1 cellular context compared by ENCODE assay signal in the genomic region with DNA sequence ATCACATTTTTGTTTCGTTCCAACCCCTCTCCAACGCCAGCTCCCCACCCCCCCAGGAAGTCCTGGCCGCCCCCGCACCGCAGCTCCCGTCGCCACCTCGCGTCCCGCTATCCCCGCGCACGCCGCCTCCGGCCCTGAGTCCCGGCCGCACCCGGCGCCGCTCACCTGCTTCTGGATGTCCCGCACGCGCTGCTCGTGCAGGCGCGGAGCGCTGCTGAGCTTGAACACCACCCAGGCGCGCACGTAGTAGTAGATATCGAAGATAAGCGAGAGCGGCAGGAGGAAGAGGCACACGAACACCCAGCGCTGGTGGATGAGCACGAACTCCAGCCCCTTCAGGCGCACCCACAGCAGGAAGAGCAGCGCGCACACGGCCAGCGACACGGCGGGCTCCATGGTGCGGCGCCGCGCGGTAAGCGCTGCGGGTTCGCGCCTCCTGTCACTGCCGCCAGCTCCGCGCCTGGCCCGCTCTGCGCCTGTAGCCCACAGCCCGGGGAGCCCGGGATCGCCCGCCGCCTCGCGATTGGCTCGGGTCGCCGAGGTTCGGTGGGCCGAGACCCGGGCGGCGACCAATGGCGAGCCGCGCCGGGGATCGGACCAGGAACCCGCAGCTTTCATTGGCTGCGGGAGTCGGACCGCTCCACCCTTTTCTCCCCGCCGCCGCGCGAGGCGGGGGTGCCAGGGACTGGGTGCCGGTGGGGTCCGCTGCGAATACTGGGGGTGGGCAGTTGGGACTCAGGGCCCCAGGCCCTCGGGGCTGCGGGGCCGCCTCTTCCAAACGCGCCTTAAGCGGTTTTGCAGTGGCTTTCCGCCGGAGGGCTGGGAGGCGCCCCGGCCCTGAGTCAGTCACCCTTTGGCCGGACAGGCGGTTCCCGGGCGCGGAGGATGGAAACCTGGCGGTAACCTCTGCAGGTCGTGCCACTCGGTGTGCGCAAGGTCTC.
TF ChIP-seq lines count a peak whose summit lies in the region.

Gene DHCR24 (minus strand): TSS at position 472 of the 941 bp plus-strand sequence. CDS start 76 bp downstream, at position 396.

TF ChIP-seq in HepG2, 621 proteins besides CTCF, POLR2A, EP300 and RAD21 (continued from another document and continues in another):
- TF ChIP-seq, protein P1, sequence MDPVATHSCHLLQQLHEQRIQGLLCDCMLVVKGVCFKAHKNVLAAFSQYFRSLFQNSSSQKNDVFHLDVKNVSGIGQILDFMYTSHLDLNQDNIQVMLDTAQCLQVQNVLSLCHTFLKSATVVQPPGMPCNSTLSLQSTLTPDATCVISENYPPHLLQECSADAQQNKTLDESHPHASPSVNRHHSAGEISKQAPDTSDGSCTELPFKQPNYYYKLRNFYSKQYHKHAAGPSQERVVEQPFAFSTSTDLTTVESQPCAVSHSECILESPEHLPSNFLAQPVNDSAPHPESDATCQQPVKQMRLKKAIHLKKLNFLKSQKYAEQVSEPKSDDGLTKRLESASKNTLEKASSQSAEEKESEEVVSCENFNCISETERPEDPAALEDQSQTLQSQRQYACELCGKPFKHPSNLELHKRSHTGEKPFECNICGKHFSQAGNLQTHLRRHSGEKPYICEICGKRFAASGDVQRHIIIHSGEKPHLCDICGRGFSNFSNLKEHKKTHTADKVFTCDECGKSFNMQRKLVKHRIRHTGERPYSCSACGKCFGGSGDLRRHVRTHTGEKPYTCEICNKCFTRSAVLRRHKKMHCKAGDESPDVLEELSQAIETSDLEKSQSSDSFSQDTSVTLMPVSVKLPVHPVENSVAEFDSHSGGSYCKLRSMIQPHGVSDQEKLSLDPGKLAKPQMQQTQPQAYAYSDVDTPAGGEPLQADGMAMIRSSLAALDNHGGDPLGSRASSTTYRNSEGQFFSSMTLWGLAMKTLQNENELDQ (CRISPR knock-in tag; IDR thresholded peaks at IDR 0.05; ENCODE audit: borderline replicate concordance) = no peak
- TF ChIP-seq TOPORS (CRISPR knock-in tag; IDR thresholded peaks at IDR 0.05) (no peak; the same call in 1 of the 2 replicates), ATF3 (CRISPR knock-in tag; IDR thresholded peaks at IDR 0.05) (no peak), ZNF766 (CRISPR knock-in tag; IDR thresholded peaks at IDR 0.05; ENCODE audit: borderline replicate concordance) (peak; percentile 49; the same call in 1 of the 2 replicates), KAT8 (CRISPR knock-in tag; IDR thresholded peaks at IDR 0.05) (peak; percentile 60), CCDC6 (CRISPR knock-in tag; IDR thresholded peaks at IDR 0.05) (peak; percentile 97), TOE1 (CRISPR knock-in tag; IDR thresholded peaks at IDR 0.05) (no peak; the same call in 1 of the 2 replicates), JARID2 (CRISPR knock-in tag; IDR thresholded peaks at IDR 0.05; ENCODE audit: insufficient replicate concordance) (no peak), MED13 (CRISPR knock-in tag; IDR thresholded peaks at IDR 0.05) (peak; percentile 68), ZMYM2 (CRISPR knock-in tag; IDR thresholded peaks at IDR 0.05) (0 out of 2 replicates have a peak, but pooled peaks have one; percentile 62), ZNF431 (CRISPR knock-in tag; IDR thresholded peaks at IDR 0.05; ENCODE audit: borderline replicate concordance, low read depth) (peak; percentile 68; the same call in 1 of the 2 replicates), ELF4 (CRISPR knock-in tag; IDR thresholded peaks at IDR 0.05; ENCODE audit: borderline replicate concordance) (no peak), MAZ (IDR thresholded peaks at IDR 0.05; ENCODE audit: borderline replicate concordance, low read depth, low read length) (peak; percentile 95), MAZ (CRISPR knock-in tag; IDR thresholded peaks at IDR 0.05; ENCODE audit: low read depth) (peak; percentile 86), ZNF776 (CRISPR knock-in tag; IDR thresholded peaks at IDR 0.05) (peak; percentile 84; the same call in 1 of the 2 replicates), SYNCRIP (IDR thresholded peaks at IDR 0.05; ENCODE audit: insufficient read depth, low read depth, low read length) (no peak), RXRA (CRISPR knock-in tag; IDR thresholded peaks at IDR 0.05) (no peak), ZNF563 (CRISPR knock-in tag; IDR thresholded peaks at IDR 0.05) (peak; percentile 97), MXD4 (CRISPR knock-in tag; IDR thresholded peaks at IDR 0.05) (no peak), NR1H2 (CRISPR knock-in tag; IDR thresholded peaks at IDR 0.05; ENCODE audit: borderline replicate concordance, low read depth) (no peak; the same call in 1 of the 2 replicates), ELK4 (CRISPR knock-in tag; IDR thresholded peaks at IDR 0.05; ENCODE audit: borderline replicate concordance) (no peak; the same call in 1 of the 2 replicates), RFX1 (IDR thresholded peaks at IDR 0.05) (no peak), ZNF333 (CRISPR knock-in tag; IDR thresholded peaks at IDR 0.05; ENCODE audit: borderline replicate concordance) (peak; percentile 90; the same call in 1 of the 2 replicates), JUND (CRISPR knock-in tag; IDR thresholded peaks at IDR 0.05) (no peak), AGO1 (IDR thresholded peaks at IDR 0.05; ENCODE audit: low read depth, low read length, poor library complexity, severe bottlenecking) (no peak), XBP1 (CRISPR knock-in tag; IDR thresholded peaks at IDR 0.05) (no peak), CREB1 (IDR thresholded peaks at IDR 0.05) (no peak), CREB1 (CRISPR knock-in tag; IDR thresholded peaks at IDR 0.05) (no peak), ZKSCAN1 (IDR thresholded peaks at IDR 0.05; ENCODE audit: low read length) (0 out of 2 replicates have a peak, but pooled peaks have one; percentile 10), ZNF274 (CRISPR knock-in tag; IDR thresholded peaks at IDR 0.05) (peak; percentile 36; the same call in 1 of the 2 replicates), MXD1 (CRISPR knock-in tag; IDR thresholded peaks at IDR 0.05) (peak; percentile 78), PITX1 (CRISPR knock-in tag; IDR thresholded peaks at IDR 0.05) (no peak; the same call in 1 of the 2 replicates), ZFYVE20 (CRISPR knock-in tag; IDR thresholded peaks at IDR 0.05; ENCODE audit: borderline replicate concordance, low read depth) (peak; percentile 29; the same call in 1 of the 2 replicates), NFKB2 (CRISPR knock-in tag; IDR thresholded peaks at IDR 0.05; ENCODE audit: borderline replicate concordance) (peak; percentile 83), ZNF598 (CRISPR knock-in tag; IDR thresholded peaks at IDR 0.05; ENCODE audit: borderline replicate concordance) (peak; percentile 14; the same call in 1 of the 2 replicates)
- TF ChIP-seq, protein P2, sequence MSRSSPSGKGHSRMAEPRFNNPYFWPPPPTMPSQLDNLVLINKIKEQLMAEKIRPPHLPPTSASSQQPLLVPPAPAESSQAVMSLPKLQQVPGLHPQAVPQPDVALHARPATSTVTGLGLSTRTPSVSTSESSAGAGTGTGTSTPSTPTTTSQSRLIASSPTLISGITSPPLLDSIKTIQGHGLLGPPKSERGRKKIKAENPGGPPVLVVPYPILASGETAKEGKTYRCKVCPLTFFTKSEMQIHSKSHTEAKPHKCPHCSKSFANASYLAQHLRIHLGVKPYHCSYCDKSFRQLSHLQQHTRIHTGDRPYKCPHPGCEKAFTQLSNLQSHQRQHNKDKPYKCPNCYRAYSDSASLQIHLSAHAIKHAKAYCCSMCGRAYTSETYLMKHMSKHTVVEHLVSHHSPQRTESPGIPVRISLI (CRISPR knock-in tag; IDR thresholded peaks at IDR 0.05; ENCODE audit: borderline replicate concordance) = no peak
- TF ChIP-seq, protein P3, sequence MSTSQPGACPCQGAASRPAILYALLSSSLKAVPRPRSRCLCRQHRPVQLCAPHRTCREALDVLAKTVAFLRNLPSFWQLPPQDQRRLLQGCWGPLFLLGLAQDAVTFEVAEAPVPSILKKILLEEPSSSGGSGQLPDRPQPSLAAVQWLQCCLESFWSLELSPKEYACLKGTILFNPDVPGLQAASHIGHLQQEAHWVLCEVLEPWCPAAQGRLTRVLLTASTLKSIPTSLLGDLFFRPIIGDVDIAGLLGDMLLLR (CRISPR knock-in tag; IDR thresholded peaks at IDR 0.05) = no peak; the same call in 1 of the 2 replicates
- TF ChIP-seq, protein P4, sequence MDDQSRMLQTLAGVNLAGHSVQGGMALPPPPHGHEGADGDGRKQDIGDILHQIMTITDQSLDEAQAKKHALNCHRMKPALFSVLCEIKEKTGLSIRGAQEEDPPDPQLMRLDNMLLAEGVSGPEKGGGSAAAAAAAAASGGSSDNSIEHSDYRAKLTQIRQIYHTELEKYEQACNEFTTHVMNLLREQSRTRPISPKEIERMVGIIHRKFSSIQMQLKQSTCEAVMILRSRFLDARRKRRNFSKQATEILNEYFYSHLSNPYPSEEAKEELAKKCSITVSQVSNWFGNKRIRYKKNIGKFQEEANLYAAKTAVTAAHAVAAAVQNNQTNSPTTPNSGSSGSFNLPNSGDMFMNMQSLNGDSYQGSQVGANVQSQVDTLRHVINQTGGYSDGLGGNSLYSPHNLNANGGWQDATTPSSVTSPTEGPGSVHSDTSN (CRISPR knock-in tag; IDR thresholded peaks at IDR 0.05; ENCODE audit: borderline replicate concordance) = no peak
- TF ChIP-seq, protein P5, sequence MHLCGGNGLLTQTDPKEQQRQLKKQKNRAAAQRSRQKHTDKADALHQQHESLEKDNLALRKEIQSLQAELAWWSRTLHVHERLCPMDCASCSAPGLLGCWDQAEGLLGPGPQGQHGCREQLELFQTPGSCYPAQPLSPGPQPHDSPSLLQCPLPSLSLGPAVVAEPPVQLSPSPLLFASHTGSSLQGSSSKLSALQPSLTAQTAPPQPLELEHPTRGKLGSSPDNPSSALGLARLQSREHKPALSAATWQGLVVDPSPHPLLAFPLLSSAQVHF (CRISPR knock-in tag; IDR thresholded peaks at IDR 0.05) = no peak
- TF ChIP-seq, protein P6, sequence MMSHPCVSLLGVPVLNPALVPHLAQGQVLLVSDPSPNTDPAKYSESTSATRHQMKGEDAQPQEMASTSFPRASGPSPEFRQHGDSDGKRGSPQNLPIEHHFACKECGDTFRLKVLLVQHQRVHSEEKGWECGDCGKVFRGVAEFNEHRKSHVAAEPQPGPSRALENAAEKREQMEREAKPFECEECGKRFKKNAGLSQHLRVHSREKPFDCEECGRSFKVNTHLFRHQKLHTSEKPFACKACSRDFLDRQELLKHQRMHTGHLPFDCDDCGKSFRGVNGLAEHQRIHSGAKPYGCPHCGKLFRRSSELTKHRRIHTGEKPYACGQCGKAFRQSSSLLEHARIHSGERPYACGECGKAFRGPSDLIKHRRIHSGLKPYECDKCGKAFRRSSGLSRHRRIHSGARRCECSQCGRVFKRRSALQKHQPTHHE (CRISPR knock-in tag; IDR thresholded peaks at IDR 0.05; ENCODE audit: borderline replicate concordance) = peak; percentile 63
- TF ChIP-seq, protein P7, sequence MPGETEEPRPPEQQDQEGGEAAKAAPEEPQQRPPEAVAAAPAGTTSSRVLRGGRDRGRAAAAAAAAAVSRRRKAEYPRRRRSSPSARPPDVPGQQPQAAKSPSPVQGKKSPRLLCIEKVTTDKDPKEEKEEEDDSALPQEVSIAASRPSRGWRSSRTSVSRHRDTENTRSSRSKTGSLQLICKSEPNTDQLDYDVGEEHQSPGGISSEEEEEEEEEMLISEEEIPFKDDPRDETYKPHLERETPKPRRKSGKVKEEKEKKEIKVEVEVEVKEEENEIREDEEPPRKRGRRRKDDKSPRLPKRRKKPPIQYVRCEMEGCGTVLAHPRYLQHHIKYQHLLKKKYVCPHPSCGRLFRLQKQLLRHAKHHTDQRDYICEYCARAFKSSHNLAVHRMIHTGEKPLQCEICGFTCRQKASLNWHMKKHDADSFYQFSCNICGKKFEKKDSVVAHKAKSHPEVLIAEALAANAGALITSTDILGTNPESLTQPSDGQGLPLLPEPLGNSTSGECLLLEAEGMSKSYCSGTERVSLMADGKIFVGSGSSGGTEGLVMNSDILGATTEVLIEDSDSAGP (CRISPR knock-in tag; IDR thresholded peaks at IDR 0.05; ENCODE audit: borderline replicate concordance) = no peak; the same call in none of the 2 replicates
- TF ChIP-seq, protein P8, sequence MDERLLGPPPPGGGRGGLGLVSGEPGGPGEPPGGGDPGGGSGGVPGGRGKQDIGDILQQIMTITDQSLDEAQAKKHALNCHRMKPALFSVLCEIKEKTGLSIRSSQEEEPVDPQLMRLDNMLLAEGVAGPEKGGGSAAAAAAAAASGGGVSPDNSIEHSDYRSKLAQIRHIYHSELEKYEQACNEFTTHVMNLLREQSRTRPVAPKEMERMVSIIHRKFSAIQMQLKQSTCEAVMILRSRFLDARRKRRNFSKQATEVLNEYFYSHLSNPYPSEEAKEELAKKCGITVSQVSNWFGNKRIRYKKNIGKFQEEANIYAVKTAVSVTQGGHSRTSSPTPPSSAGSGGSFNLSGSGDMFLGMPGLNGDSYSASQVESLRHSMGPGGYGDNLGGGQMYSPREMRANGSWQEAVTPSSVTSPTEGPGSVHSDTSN (CRISPR knock-in tag; IDR thresholded peaks at IDR 0.05) = no peak
- TF ChIP-seq, protein P9, sequence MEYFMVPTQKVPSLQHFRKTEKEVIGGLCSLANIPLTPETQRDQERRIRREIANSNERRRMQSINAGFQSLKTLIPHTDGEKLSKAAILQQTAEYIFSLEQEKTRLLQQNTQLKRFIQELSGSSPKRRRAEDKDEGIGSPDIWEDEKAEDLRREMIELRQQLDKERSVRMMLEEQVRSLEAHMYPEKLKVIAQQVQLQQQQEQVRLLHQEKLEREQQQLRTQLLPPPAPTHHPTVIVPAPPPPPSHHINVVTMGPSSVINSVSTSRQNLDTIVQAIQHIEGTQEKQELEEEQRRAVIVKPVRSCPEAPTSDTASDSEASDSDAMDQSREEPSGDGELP (IDR thresholded peaks at IDR 0.05; ENCODE audit: borderline replicate concordance, low read depth) = peak; percentile 20; the same call in 1 of the 2 replicates
